8 cellular contexts compared by ENCODE assay signal in the genomic region with DNA sequence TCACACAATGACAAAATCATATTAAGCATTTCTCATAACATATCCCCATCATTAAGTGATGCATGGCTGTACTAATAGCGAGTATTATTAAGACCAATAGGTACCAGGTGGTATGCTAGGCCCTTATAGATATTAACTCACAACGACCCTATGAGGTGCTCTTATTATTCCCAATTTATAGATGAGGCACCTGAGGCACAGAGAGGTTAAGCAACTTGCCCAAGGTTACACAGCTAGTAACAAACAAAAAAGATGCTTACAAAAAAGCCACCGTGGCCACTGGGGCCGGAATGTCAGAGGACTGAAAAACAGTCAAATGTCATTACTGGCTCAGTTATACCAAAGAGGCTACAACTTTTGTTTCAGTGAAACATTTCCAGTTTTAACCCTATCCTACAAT.
"Had no signal": no experiment of that assay in that cellular context is flagged by ENCODE, and none has a peak within 500 bp of the region (broad histone marks: within the 10 kb centered on the region; RNA-seq: fewer than 3 reads in every experiment).

No MANE protein-coding gene starts in this region.

- ATAC-seq: GM12878 had no signal

- H3K4me3 ChIP-seq: GM12878 had no signal

- FAIRE-seq: G401.6, GM12878, GM12891, GM12892, GM18507, GM19239 had no signal

- DNase-seq: GDM1, GF-D8 had no signal
